In the genomic region with DNA sequence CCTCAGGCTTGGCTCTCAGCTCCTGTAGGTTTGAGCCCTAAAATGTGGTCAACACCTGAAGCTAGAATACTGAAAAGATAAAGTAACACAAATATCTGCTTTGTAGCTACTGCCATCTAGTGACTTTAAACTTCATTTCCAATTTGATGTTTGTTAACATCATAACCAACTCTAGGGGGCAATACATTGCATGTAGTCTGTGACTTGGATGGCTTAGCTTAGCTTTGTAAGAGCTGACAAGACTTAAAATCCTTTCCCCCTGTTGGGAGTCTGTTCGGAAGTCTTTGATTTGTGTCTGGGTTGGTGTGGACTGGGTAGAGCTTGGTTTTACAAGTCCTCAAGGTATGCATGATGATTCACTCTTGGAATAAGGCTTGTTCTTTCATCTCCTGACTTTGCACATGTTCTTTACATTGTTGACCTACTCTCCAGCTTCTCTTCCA, we compare ENCODE assay signal across 8 cellular contexts. TPM values are rescaled to one million over a fixed set of nuclear protein-coding genes. Genes with fewer than 3 reads are reported as not detected.
DNase-seq lines count a peak whose midpoint lies in the region; ATAC-seq and TF ChIP-seq lines count a peak whose summit lies in the region.

No MANE protein-coding gene starts in this region.

- H3K27me3 Mint-ChIP-seq in activated naive CD8-positive, alpha-beta T cell treated with anti-CD3 and anti-CD28 coated beads, Interleukin-2, amount 50 U/mL, for 24 hours = no peaks in the 10 kb centered on the region

- peak; percentile 89 for TF ChIP-seq CTCF in AG09319 (IDR thresholded peaks at IDR 0.05; ENCODE audit: low read depth, low read length)
- TF ChIP-seq CTCF in GM13977 (IDR thresholded peaks at IDR 0.05; ENCODE audit: extremely low read depth, insufficient read depth, missing control alignments) = peak; percentile 86

- no peaks in the 10 kb centered on the region for H3K27me3 ChIP-seq in aorta (ENCODE audit: control insufficient read depth in 1 of 2, insufficient read depth in 2 of 2, low read length in 1 of 2)

- no peak overlapping the region for H3K4me3 Mint-ChIP-seq in activated naive CD8-positive, alpha-beta T cell treated with anti-CD3 and anti-CD28 coated beads, Interleukin-2, amount 50 U/mL, for 24 hours

- intact Hi-C loops in aorta (cut with DNase I) = loop anchor here (10.0 kb wide), 2 partner anchors 475 to 485 kb away; no protein-coding TSS in a partner anchor

- DNase-seq in AG09319 (ENCODE audit: extremely low read depth, low read depth) = peak; percentile 25
- DNase-seq in GM13977 (ENCODE audit: low spot score) = peak; percentile 66
- DNase-seq in NCI-H226 = peak; percentile 42
- DNase-seq in activated naive CD8-positive, alpha-beta T cell treated with anti-CD3 and anti-CD28 coated beads, Interleukin-2, amount 50 U/mL, for 24 hours = no peak
- peak; percentile 62 for DNase-seq in iPS DF 4.7 (ENCODE audit: extremely low read depth, low spot score)
- peak; percentile 41 for DNase-seq in stromal cell of bone marrow (ENCODE audit: low read depth)
- DNase-seq in aorta = no peak

- no peaks in the 10 kb centered on the region for H3K36me3 ChIP-seq in aorta (ENCODE audit: control insufficient read depth in 1 of 2, insufficient read depth in 2 of 2, low read length in 1 of 2)

- no peak overlapping the region for H3K27ac ChIP-seq in aorta (ENCODE audit: low read depth in 1 of 2, low read length in 2 of 2)

- no peaks in the 10 kb centered on the region for H3K9me3 Mint-ChIP-seq in activated naive CD8-positive, alpha-beta T cell treated with anti-CD3 and anti-CD28 coated beads, Interleukin-2, amount 50 U/mL, for 24 hours

- no peaks in the 10 kb centered on the region for H3K9me3 ChIP-seq in aorta (ENCODE audit: control insufficient read depth, low read length)

- no peak overlapping the region for H3K4me3 ChIP-seq in aorta (ENCODE audit: low read length in 2 of 2)

- in situ Hi-C loops in GM13977 (cut with MboI; ENCODE audit: low pct_unique_long_range_greater_than_20kb, low sequenced_read_pairs, unreplicated experiment) = loop anchor here (25.0 kb wide), 1 partner anchor 463 kb away; no protein-coding TSS in a partner anchor

- 36 to 37% methylated on average over 1 of the region's 1 CpG for whole genome bisulfite sequencing in aorta, 2 donors

- ATAC-seq in HG03103 (IDR thresholded peaks at IDR 0.05; ENCODE audit: low read depth, unreplicated experiment) (peak; percentile 73), aorta (ENCODE audit: low FRiP score) (no peak)
- ATAC-seq in activated naive CD8-positive, alpha-beta T cell treated with anti-CD3 and anti-CD28 coated beads, Interleukin-2, amount 50 U/mL, for 24 hours = peak; percentile 43

- H3K27ac Mint-ChIP-seq in activated naive CD8-positive, alpha-beta T cell treated with anti-CD3 and anti-CD28 coated beads, Interleukin-2, amount 50 U/mL, for 24 hours = no peak overlapping the region

- no peaks in the 10 kb centered on the region for H3K4me1 ChIP-seq in aorta (ENCODE audit: control insufficient read depth in 1 of 2, insufficient read depth in 2 of 2, low read length in 2 of 2)

- no peaks in the 10 kb centered on the region for H3K4me1 Mint-ChIP-seq in activated naive CD8-positive, alpha-beta T cell treated with anti-CD3 and anti-CD28 coated beads, Interleukin-2, amount 50 U/mL, for 24 hours

- no peaks in the 10 kb centered on the region for H3K36me3 Mint-ChIP-seq in activated naive CD8-positive, alpha-beta T cell treated with anti-CD3 and anti-CD28 coated beads, Interleukin-2, amount 50 U/mL, for 24 hours (ENCODE audit: low read depth)

RNA-seq across cellular contexts. Expression of gene SCN11A, which starts 51.7 kb away (rescaled TPM):
- under 1 TPM; 0.16 to 0.93 TPM for total RNA-seq in aorta
- polyA plus RNA-seq in aorta = not detected

RNA-seq across cellular contexts. Expression of gene WDR48, which starts 51.8 kb away (rescaled TPM):
- total RNA-seq in aorta = 10 to 100 TPM; 27.0 to 39.3 TPM
- polyA plus RNA-seq in aorta = 10 to 100 TPM; 17.3 to 29.7 TPM

Comparison
In these comparisons a context has a peak if more than half of its experiments do, and no peak if none do; other contexts are left out.
1. DNase-seq: peak in AG09319 (single experiment), GM13977 (single experiment), NCI-H226 (single experiment), iPS DF 4.7 (single experiment) and stromal cell of bone marrow (single experiment); none in activated naive CD8-positive, alpha-beta T cell treated with anti-CD3 and anti-CD28 coated beads, Interleukin-2, amount 50 U/mL, for 24 hours (single experiment) and aorta (0 of 2).